Comparison of ENCODE assay signal across 8 cellular contexts in the genomic region with DNA sequence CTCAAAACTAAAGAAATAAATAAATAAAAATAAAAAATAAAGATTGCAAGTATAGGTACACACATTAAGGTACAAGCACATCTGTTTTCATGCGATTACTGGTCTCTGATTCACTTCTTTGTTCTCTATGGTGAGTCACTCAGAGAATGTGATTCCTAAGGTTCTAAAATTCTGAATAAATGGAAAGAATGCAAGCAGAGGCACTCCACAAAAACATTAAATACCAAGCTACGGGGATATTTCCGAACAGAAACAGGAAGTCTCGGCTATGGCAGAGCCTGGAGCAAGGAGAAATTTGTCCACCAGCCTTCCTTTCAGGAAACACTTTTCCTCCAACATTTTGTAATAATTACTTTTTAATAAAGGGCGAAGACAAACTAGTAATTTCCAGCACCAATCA. TPM values are rescaled to one million over a fixed set of nuclear protein-coding genes. Genes with fewer than 3 reads are reported as not detected.
DNase-seq lines count a peak whose midpoint lies in the region; ATAC-seq and TF ChIP-seq lines count a peak whose summit lies in the region.

No MANE protein-coding gene starts in this region.

- DNase-seq in GM12864 (ENCODE audit: low read depth) (no peak), PC-9 (peak in 1 of 2 experiments; percentile 94)

- peak overlapping the region; percentile 62 for H3K9ac ChIP-seq in endocrine pancreas (ENCODE audit: control insufficient read depth, insufficient read depth, low read length)

- H3K4me3 ChIP-seq in GM12864 (ENCODE audit: low read depth, low read length) (peak overlapping the region; percentile 95), PC-9 (peak overlapping the region; percentile 91), endocrine pancreas (ENCODE audit: control insufficient read depth, insufficient read depth, low read length) (peak overlapping the region; percentile 87), neuron (ENCODE audit: low read length) (peak overlapping the region; percentile 92)

- H3F3A ChIP-seq in PC-9 (ENCODE audit: insufficient read depth, low read depth) = peaks cover 22% of the 10 kb centered on the region

- peak overlapping the region; percentile 96 for H2AFZ ChIP-seq in PC-9
- no peak overlapping the region for H2AFZ ChIP-seq in neuron (ENCODE audit: low read depth, low read length)

- H3K79me2 ChIP-seq in PC-9 (ENCODE audit: low read depth) = peaks cover 66% of the 10 kb centered on the region

- H3K27ac ChIP-seq in PC-9 = peak overlapping the region; percentile 80

- TF ChIP-seq CTCF in GM12864 (IDR thresholded peaks at IDR 0.05; ENCODE audit: low read depth, low read length, missing control alignments) (no peak), PC-9 (conservative IDR thresholded peaks at IDR 0.05) (0 out of 2 replicates have a peak, but pooled peaks have one; percentile 10)

- H4K20me1 ChIP-seq in PC-9 (ENCODE audit: insufficient read depth) = 0 out of 2 replicates have a peak, but pooled peaks cover 12% of the 10 kb centered on the region

- H3K27me3 ChIP-seq in PC-9 (ENCODE audit: insufficient read depth, low read depth) (no peaks in the 10 kb centered on the region), endocrine pancreas (ENCODE audit: control insufficient read depth, insufficient read depth, low read length) (no peaks in the 10 kb centered on the region), neuron (ENCODE audit: insufficient read depth, low read length) (no peaks in the 10 kb centered on the region)

- POLR2A ChIA-PET in PC-9 (lab: Charles Lee; ENCODE audit: unreplicated experiment) = interaction anchor here (0.6 to 1.2 kb wide), 2 partner anchors 15 to 18 kb away, joined by 3 to 6 read pairs; no protein-coding TSS in a partner anchor

- H3K4me2 ChIP-seq in PC-9 = peak overlapping the region; percentile 90

- H3K36me3 ChIP-seq in PC-9 (ENCODE audit: low read depth) = peaks cover 11% of the 10 kb centered on the region
- no peaks in the 10 kb centered on the region for H3K36me3 ChIP-seq in endocrine pancreas (ENCODE audit: control insufficient read depth, insufficient read depth, low read length)
- no peaks in the 10 kb centered on the region for H3K36me3 ChIP-seq in neuron (ENCODE audit: insufficient read depth, low read length)

- CTCF ChIA-PET in PC-9 (lab: Charles Lee) = no interaction called here

- ATAC-seq in HG03159 (IDR thresholded peaks at IDR 0.05; ENCODE audit: unreplicated experiment) = no peak
- no peak for ATAC-seq in GM19351 (IDR thresholded peaks at IDR 0.05; ENCODE audit: unreplicated experiment)
- no peak for ATAC-seq in HG03196 (IDR thresholded peaks at IDR 0.05; ENCODE audit: unreplicated experiment)
- ATAC-seq in GM21423 (IDR thresholded peaks at IDR 0.05; ENCODE audit: unreplicated experiment) = no peak

- intact Hi-C loops in PC-9 (cut with micrococcal nuclease; ENCODE audit: unreplicated experiment) = loop anchor here (1.0 to 10.0 kb wide), 5 partner anchors 15 to 136 kb away; no protein-coding TSS in a partner anchor

- no peaks in the 10 kb centered on the region for H3K9me2 ChIP-seq in PC-9 (ENCODE audit: insufficient read depth)

- H3K9me3 ChIP-seq in PC-9 (ENCODE audit: insufficient read depth, low read depth) (no peaks in the 10 kb centered on the region), endocrine pancreas (ENCODE audit: control insufficient read depth, low read length) (no peaks in the 10 kb centered on the region), neuron (ENCODE audit: low read length) (no peaks in the 10 kb centered on the region)

- H3K4me1 ChIP-seq in PC-9 (replicated peaks; ENCODE audit: insufficient read depth) (peaks cover 64% of the 10 kb centered on the region), endocrine pancreas (ENCODE audit: control insufficient read depth, insufficient read depth, low read length) (peaks cover 15% of the 10 kb centered on the region), neuron (ENCODE audit: insufficient read depth, low read length) (peaks cover 37% of the 10 kb centered on the region)

- no TSS peak for BruUV-seq in PC-9 (replicated peaks; lab: Mats Ljungman, UMichigan)

RNA-seq across cellular contexts. Expression of a gene that starts 1.4 kb away (rescaled TPM):
- total RNA-seq in PC-9 (2021) = 200 and 207 TPM in 2 replicates
